In the genomic region with DNA sequence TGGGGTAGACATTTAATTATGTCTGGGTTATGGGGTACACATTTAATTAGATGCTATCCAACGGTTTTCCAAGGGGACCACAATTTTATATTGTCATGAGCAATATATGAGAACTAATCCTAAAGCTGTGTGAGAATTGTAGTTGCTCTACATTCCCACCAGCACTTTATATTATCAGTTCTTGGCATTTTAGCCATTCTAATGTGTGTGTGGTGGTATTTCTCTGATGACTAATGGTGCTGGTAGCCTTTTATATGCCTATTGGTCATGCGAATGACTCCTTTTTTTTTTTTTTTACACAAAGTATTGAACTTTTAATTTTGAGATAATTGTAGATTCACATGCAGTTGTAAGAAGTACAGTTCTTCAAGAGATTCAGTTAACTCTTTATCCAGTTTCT, we compare ENCODE assay signal across 29 cellular contexts. TPM values are rescaled to one million over a fixed set of nuclear protein-coding genes. Genes with fewer than 3 reads are reported as not detected.
A peak's percentile ranks its signal among the peaks of the same experiment; 100 is the strongest.
DNase-seq lines count a peak whose midpoint lies in the region; ATAC-seq, FAIRE-seq and TF ChIP-seq lines count a peak whose summit lies in the region.
"Had no signal": no experiment of that assay in that cellular context is flagged by ENCODE, and none has a peak within 500 bp of the region (broad histone marks: within the 10 kb centered on the region; RNA-seq: fewer than 3 reads in every experiment).

No MANE protein-coding gene starts in this region.

- no peak for FAIRE-seq in HepG2 (lab: Jason Lieb, UNC)
- no peak for FAIRE-seq in astrocyte (lab: Jason Lieb, UNC)
- FAIRE-seq: GM19239, H54 had no signal

- H3K36me3 ChIP-seq in HepG2 (replicated peaks in 1 of 2; ENCODE audit: control insufficient read depth in 1 of 2, insufficient read depth in 2 of 2, low read length in 2 of 2), result peaks cover 0 to 5% of the 10 kb centered on the region in 2 experiments; a peak in 1 of 5 replicates
- no peaks in the 10 kb centered on the region for H3K36me3 ChIP-seq in right lobe of liver
- no peaks in the 10 kb centered on the region for H3K36me3 ChIP-seq in astrocyte (ENCODE audit: insufficient read depth, low read length)
- H3K36me3 ChIP-seq: prostate gland, upper lobe of right lung had no signal

- peaks cover 4% of the 10 kb centered on the region for H3K36me3 Mint-ChIP-seq in astrocyte (ENCODE audit: low read depth, unreplicated experiment)

- in situ Hi-C loops in HepG2 (cut with HindIII; ENCODE audit: extremely low pct_ligation_motif_present, low pct_unique_long_range_greater_than_20kb) (no loop called here), GM13977 (cut with MboI; ENCODE audit: low pct_unique_long_range_greater_than_20kb, low sequenced_read_pairs, unreplicated experiment) (no loop called here)

- H3K27me3 ChIP-seq in HepG2 (ENCODE audit: control insufficient read depth in 1 of 2, insufficient read depth in 2 of 2, low read length in 2 of 2), result no peaks in the 10 kb centered on the region
- H3K27me3 ChIP-seq in right lobe of liver, result no peaks in the 10 kb centered on the region
- no peaks in the 10 kb centered on the region for H3K27me3 ChIP-seq in astrocyte (ENCODE audit: insufficient read depth, low read length)
- H3K27me3 ChIP-seq: upper lobe of right lung had no signal

- no peak overlapping the region for H3K27ac Mint-ChIP-seq in astrocyte (ENCODE audit: unreplicated experiment)
- H3K27ac Mint-ChIP-seq: activated CD8-positive, alpha-beta T cell treated with anti-CD3 and anti-CD28 coated beads for 36 hours; activated T-helper 1 cell treated with anti-CD3 and anti-CD28 coated beads, Interleukin-12 subunit alpha, Interleukin-12 subunit beta, Interleukin-2, Interleukin-4 antibody, amounts not matched to agents 30 ng/mL and 10 ng/mL and 1 ng/mL, durations not matched to agents 14 hours and 24 hours and 36 hours; brain; stimulated activated naive B cell treated with anti-CD40 and anti-IgM and Interleukin-4, amounts not matched to agents 10 μg/mL and 1 μg/mL and 100 μg/mL, for 72 hours had no signal

- H3K4me3 Mint-ChIP-seq in astrocyte (ENCODE audit: unreplicated experiment), result no peak overlapping the region
- H3K4me3 Mint-ChIP-seq: activated CD8-positive, alpha-beta T cell treated with anti-CD3 and anti-CD28 coated beads for 36 hours; activated T-helper 1 cell treated with anti-CD3 and anti-CD28 coated beads, Interleukin-12 subunit alpha, Interleukin-12 subunit beta, Interleukin-2, Interleukin-4 antibody, amounts not matched to agents 30 ng/mL and 10 ng/mL and 1 ng/mL, durations not matched to agents 14 hours and 24 hours and 36 hours; brain; stimulated activated naive B cell treated with anti-CD40 and anti-IgM and Interleukin-4, amounts not matched to agents 10 μg/mL and 1 μg/mL and 100 μg/mL, for 72 hours had no signal

- no peak overlapping the region for H3K4me2 ChIP-seq in HepG2 (ENCODE audit: low read depth, low read length)
- H3K4me2 ChIP-seq in astrocyte (ENCODE audit: low read length), result no peak overlapping the region
- H3K4me2 ChIP-seq: KMS-11 had no signal

- TF ChIP-seq CTCF in HepG2 (CRISPR knock-in tag; IDR thresholded peaks at IDR 0.05) (no peak), right lobe of liver (IDR thresholded peaks at IDR 0.05) (no peak), astrocyte (IDR thresholded peaks at IDR 0.05; ENCODE audit: insufficient read depth, low read depth, low read length) (no peak), fibroblast of villous mesenchyme (IDR thresholded peaks at IDR 0.05; ENCODE audit: insufficient read depth, low read depth, low read length) (no peak), GM13977 (IDR thresholded peaks at IDR 0.05; ENCODE audit: extremely low read depth, insufficient read depth, missing control alignments) (no peak)

- H2AFZ ChIP-seq in HepG2 (ENCODE audit: low read length), result no peak overlapping the region
- H2AFZ ChIP-seq in astrocyte (ENCODE audit: low read depth, low read length), result no peak overlapping the region

- H3K4me3 ChIP-seq in HepG2 (replicated peaks in 1 of 3; ENCODE audit: insufficient read depth in 1 of 3, low read depth in 2 of 3, low read length in 3 of 3) (no peak overlapping the region), right lobe of liver (no peak overlapping the region), astrocyte (ENCODE audit: insufficient read depth, low read depth, low read length) (no peak overlapping the region), fibroblast of villous mesenchyme (ENCODE audit: low read depth, low read length) (no peak overlapping the region)
- H3K4me3 ChIP-seq: left ventricle myocardium inferior, prostate gland, upper lobe of right lung had no signal

- TF ChIP-seq RAD21 in HepG2 (CRISPR knock-in tag; IDR thresholded peaks at IDR 0.05), result no peak

- H3K9ac ChIP-seq in HepG2 (ENCODE audit: insufficient read depth, low read depth, low read length) (no peak overlapping the region), astrocyte (ENCODE audit: low read length) (no peak overlapping the region)
- H3K9ac ChIP-seq: KMS-11 had no signal

- TF ChIP-seq EP300 in HepG2 (IDR thresholded peaks at IDR 0.05; ENCODE audit: low read depth in 2 of 2, low read length in 2 of 2) (no peak), HepG2 (CRISPR knock-in tag; IDR thresholded peaks at IDR 0.05; ENCODE audit: borderline replicate concordance) (no peak)

- H3K4me1 Mint-ChIP-seq in astrocyte (ENCODE audit: low read depth, unreplicated experiment), result peaks cover 9% of the 10 kb centered on the region
- H3K4me1 Mint-ChIP-seq: brain had no signal

- H3K9me3 Mint-ChIP-seq in astrocyte (ENCODE audit: unreplicated experiment), result no peaks in the 10 kb centered on the region
- H3K9me3 Mint-ChIP-seq: activated CD8-positive, alpha-beta T cell treated with anti-CD3 and anti-CD28 coated beads for 36 hours; activated T-helper 1 cell treated with anti-CD3 and anti-CD28 coated beads, Interleukin-12 subunit alpha, Interleukin-12 subunit beta, Interleukin-2, Interleukin-4 antibody, amounts not matched to agents 30 ng/mL and 10 ng/mL and 1 ng/mL, durations not matched to agents 14 hours and 24 hours and 36 hours; stimulated activated naive B cell treated with anti-CD40 and anti-IgM and Interleukin-4, amounts not matched to agents 10 μg/mL and 1 μg/mL and 100 μg/mL, for 72 hours had no signal

- CTCF ChIA-PET in HepG2 (lab: Yijun Ruan, JAX; ENCODE audit: low intra/inter-chr PET ratio, low total read pairs), result no interaction called here

- H3K27ac ChIP-seq in HepG2 (ENCODE audit: extremely low read length, insufficient read depth, low read length), result no peak overlapping the region
- no peak overlapping the region for H3K27ac ChIP-seq in right lobe of liver
- H3K27ac ChIP-seq in astrocyte (ENCODE audit: low read depth, low read length), result no peak overlapping the region
- H3K27ac ChIP-seq: KMS-11, left ventricle myocardium inferior, prostate gland, upper lobe of right lung had no signal

- POLR2A ChIA-PET in HepG2 (lab: Yijun Ruan, JAX), result no interaction called here

- WGBS in HepG2 (ENCODE audit: low lambda C conversion rate), result 64% methylated on average over 2 of the region's 2 CpGs
- WGBS in right lobe of liver (ENCODE audit: insufficient coverage, low coverage, low lambda C conversion rate, missing lambda C conversion rate), result 85% methylated on average over 2 of the region's 2 CpGs

- no peaks in the 10 kb centered on the region for H3K27me3 Mint-ChIP-seq in astrocyte (ENCODE audit: low read depth, unreplicated experiment)
- H3K27me3 Mint-ChIP-seq: activated CD8-positive, alpha-beta T cell treated with anti-CD3 and anti-CD28 coated beads for 36 hours; brain; stimulated activated naive B cell treated with anti-CD40 and anti-IgM and Interleukin-4, amounts not matched to agents 10 μg/mL and 1 μg/mL and 100 μg/mL, for 72 hours had no signal

- H4K20me1 ChIP-seq in HepG2 (ENCODE audit: insufficient read depth, low read length) (peaks cover 3% of the 10 kb centered on the region; the same call in 1 of the 2 replicates), astrocyte (ENCODE audit: insufficient read depth, low read length) (peaks cover 17% of the 10 kb centered on the region)

- no peak for DNase-seq in HepG2 (ENCODE audit: low spot score)
- DNase-seq in right lobe of liver, result no peak
- peak; percentile 14 for DNase-seq in astrocyte (ENCODE audit: low read depth)
- peak; percentile 15 for DNase-seq in fibroblast of villous mesenchyme (ENCODE audit: low read depth)
- no peak for DNase-seq in GM13977 (ENCODE audit: low spot score)
- DNase-seq in DMS79 (lab: John Stamatoyannopoulos, UW), result no peak
- no peak for DNase-seq in hepatic stellate cell (ENCODE audit: low spot score)
- no peak for DNase-seq in stimulated activated naive CD4-positive, alpha-beta T cell (lab: John Stamatoyannopoulos, UW)
- DNase-seq: 8988T; activated CD8-positive, alpha-beta memory T cell treated with anti-CD3 and anti-CD28 coated beads, Interleukin-2, amount 50 U/mL, for 48 hours; activated CD8-positive, alpha-beta T cell treated with anti-CD3 and anti-CD28 coated beads for 36 hours; activated naive CD4-positive, alpha-beta T cell treated with Interleukin-2 at 50 U/mL for 16 hours; Calu3; DMS79 treated with DMSO at 0.1 percent for 48 hours; effector CD4-positive, alpha-beta T cell; islet precursor cell; left ventricle myocardium inferior; NCI-H1417; NCI-H2107; SIG-M5; stimulated activated naive B cell treated with anti-CD40 and anti-IgM and Interleukin-4, amounts not matched to agents 10 μg/mL and 1 μg/mL and 100 μg/mL, for 72 hours; upper lobe of right lung had no signal

- BruUV-seq in HepG2 (replicated peaks; lab: Mats Ljungman, UMichigan), result no TSS peak

- H3K9me3 ChIP-seq in HepG2 (ENCODE audit: low read length) (no peaks in the 10 kb centered on the region), right lobe of liver (no peaks in the 10 kb centered on the region), astrocyte (ENCODE audit: insufficient read depth, low read depth, low read length) (no peaks in the 10 kb centered on the region)
- H3K9me3 ChIP-seq: left ventricle myocardium inferior, prostate gland, upper lobe of right lung had no signal

- intact Hi-C loops in HepG2 (cut with micrococcal nuclease; ENCODE audit: unreplicated experiment), result no loop called here
- intact Hi-C loops in right lobe of liver (cut with DNase I), result no loop called here

- TF ChIP-seq POLR2A in HepG2 (IDR thresholded peaks at IDR 0.05; ENCODE audit: insufficient read depth in 1 of 2, low read depth in 2 of 2, low read length in 2 of 2) (no peak), right lobe of liver (IDR thresholded peaks at IDR 0.05) (no peak)

- H3K4me1 ChIP-seq in HepG2 (ENCODE audit: insufficient read depth, low read length) (peaks cover 13% of the 10 kb centered on the region; the same call in 1 of the 2 replicates), right lobe of liver (no peaks in the 10 kb centered on the region), astrocyte (ENCODE audit: insufficient read depth, low read length) (no peaks in the 10 kb centered on the region)
- H3K4me1 ChIP-seq: prostate gland, upper lobe of right lung had no signal

- peaks cover 88% of the 10 kb centered on the region for H3K79me2 ChIP-seq in HepG2 (ENCODE audit: insufficient read depth, low read length)
- peaks cover 18% of the 10 kb centered on the region for H3K79me2 ChIP-seq in astrocyte (ENCODE audit: insufficient read depth, low read length)

- no peak for ATAC-seq in HepG2
- no peak for ATAC-seq in right lobe of liver
- ATAC-seq: activated CD8-positive, alpha-beta T cell treated with anti-CD3 and anti-CD28 coated beads for 36 hours; Panc1; stimulated activated naive B cell treated with anti-CD40 and anti-IgM and Interleukin-4, amounts not matched to agents 10 μg/mL and 1 μg/mL and 100 μg/mL, for 72 hours; upper lobe of right lung had no signal

RNA-seq across cellular contexts. Expression of a gene that starts 26.2 kb away (rescaled TPM):
- total RNA-seq in HepG2 (2016; rRNA removed; fragmentation: Illumina TruSeq; extraction: Trizol), result 88.9 and 137 TPM in 2 replicates
- total RNA-seq in HepG2 (2016; cell fraction: cytosol; rRNA removed; fragmentation: Illumina TruSeq; extraction: Trizol; ENCODE audit: low read depth), result 13.8 and 23.1 TPM in 2 replicates
- total RNA-seq in HepG2 (2016; cell fraction: insoluble cytoplasmic fraction; rRNA removed; fragmentation: Illumina TruSeq; extraction: Trizol), result 89.3 and 110 TPM in 2 replicates
- 53.8 and 64.4 TPM in 2 replicates for total RNA-seq in HepG2 (2016; cell fraction: membrane; rRNA removed; fragmentation: Illumina TruSeq; extraction: Trizol)
- 114 and 120 TPM in 2 replicates for total RNA-seq in HepG2 (2016; cell fraction: nucleus; rRNA removed; fragmentation: Illumina TruSeq; extraction: Trizol)
- polyA plus RNA-seq in HepG2 (2011; rRNA removed), result 29.8 and 36.6 TPM in 2 replicates
- polyA plus RNA-seq in HepG2 (2011; cell fraction: cytosol; rRNA removed), result 22.7 and 40.1 TPM in 2 replicates
- polyA plus RNA-seq in HepG2 (2011; cell fraction: nucleus; rRNA removed), result 31.7 and 48.3 TPM in 2 replicates
- 28.2 and 36.9 TPM in 2 replicates for polyA plus RNA-seq in HepG2 (2012)
- 4.8 and 5.5 TPM in 2 replicates for polyA plus RNA-seq in HepG2 (2016; cell fraction: cytosol; fragmentation: Illumina TruSeq; extraction: Trizol; ENCODE audit: low read depth)
- polyA plus RNA-seq in HepG2 (2016; cell fraction: insoluble cytoplasmic fraction; fragmentation: Illumina TruSeq; extraction: Trizol; ENCODE audit: low read depth), result 68.6 and 71.6 TPM in 2 replicates
- 17.9 and 19.7 TPM in 2 replicates for polyA plus RNA-seq in HepG2 (2016; cell fraction: membrane; fragmentation: Illumina TruSeq; extraction: Trizol; ENCODE audit: low read depth)
- polyA plus RNA-seq in HepG2 (2016; cell fraction: nucleus; fragmentation: Illumina TruSeq; extraction: Trizol; ENCODE audit: insufficient read depth, low read depth), result 49.6 and 80.2 TPM in 2 replicates
- 29.8 and 153 TPM in 2 replicates for polyA minus RNA-seq in HepG2 (2011; rRNA and poly(A)+ RNA removed; ENCODE audit: low replicate concordance)
- polyA minus RNA-seq in HepG2 (2011; cell fraction: cytosol; rRNA and poly(A)+ RNA removed), result 48.6 and 52.1 TPM in 2 replicates
- polyA minus RNA-seq in HepG2 (2011; cell fraction: nucleus; rRNA and poly(A)+ RNA removed), result 145 and 211 TPM in 2 replicates
- total RNA-seq in right lobe of liver, result 10 to 100 TPM; 12.2 to 27.9 (median 18.8) TPM
- 20.6 and 30.2 TPM in 2 replicates for total RNA-seq in astrocyte
- 30.0 and 35.4 TPM in 2 replicates for total RNA-seq in fibroblast of villous mesenchyme

Comparison
In these comparisons a context has a peak if more than half of its experiments do, and no peak if none do; other contexts are left out.
1. DNase-seq: peak in astrocyte (single experiment) and fibroblast of villous mesenchyme (single experiment); none in HepG2 (single experiment), right lobe of liver (0 of 3), GM13977 (single experiment), DMS79 (single experiment), hepatic stellate cell (single experiment) and stimulated activated naive CD4-positive, alpha-beta T cell (0 of 6).